12 cellular contexts compared by ENCODE assay signal in genomic region chr16:31714899-31715504, GRCh38.
DNase-seq lines count a peak whose midpoint lies in the region; ATAC-seq, FAIRE-seq and TF ChIP-seq lines count a peak whose summit lies in the region.
"Had no signal": no experiment of that assay in that cellular context is flagged by ENCODE, and none has a peak within 500 bp of the region (broad histone marks: within the 10 kb centered on the region; RNA-seq: fewer than 3 reads in every experiment).

No MANE protein-coding gene starts in this region.

- CTCF ChIA-PET in A673 (lab: Charles Lee) = no interaction called here

- peak; percentile 51 for FAIRE-seq in GM12892 (lab: Jason Lieb, UNC)
- FAIRE-seq: endometrium had no signal

- H3K4me3 ChIP-seq in BLaER1 treated with 17β-estradiol and CSF1 and Interleukin-3, amounts not matched to agents 10 nM and 100 nM = peak overlapping the region; percentile 79 to 97 (median 90); a peak in 19 of 20 replicates
- H3K4me3 ChIP-seq in lower lobe of right lung = peak overlapping the region; percentile 96
- H3K4me3 ChIP-seq in A673 (ENCODE audit: low read depth, low read length, poor library complexity, severe bottlenecking) = no peak overlapping the region

- TF ChIP-seq POLR2A in GM12892 (IDR thresholded peaks at IDR 0.05; ENCODE audit: low read depth, low read length) = no peak

- peak overlapping the region; percentile 74 to 96 (median 90) for H3K4me2 ChIP-seq in BLaER1 treated with 17β-estradiol and CSF1 and Interleukin-3, amounts not matched to agents 10 nM and 100 nM

- BruUV-seq in A673 (replicated peaks; lab: Mats Ljungman, UMichigan) = no TSS peak

- peak overlapping the region; percentile 99 for H3K4me3 Mint-ChIP-seq in activated T-helper 1 cell treated with anti-CD3 and anti-CD28 coated beads, Interleukin-12 subunit alpha, Interleukin-12 subunit beta, Interleukin-2, Interleukin-4 antibody, amounts not matched to agents 30 ng/mL and 10 ng/mL and 1 ng/mL, durations not matched to agents 14 hours and 24 hours and 36 hours

- H4K20me1 ChIP-seq in BLaER1 treated with 17β-estradiol and CSF1 and Interleukin-3, amounts not matched to agents 10 nM and 100 nM = peaks cover 0 to 25% (median 13%) of the 10 kb centered on the region in 11 experiments; a peak in 10 of 22 replicates

- H3K9me3 Mint-ChIP-seq in activated T-helper 1 cell treated with anti-CD3 and anti-CD28 coated beads, Interleukin-12 subunit alpha, Interleukin-12 subunit beta, Interleukin-2, Interleukin-4 antibody, amounts not matched to agents 30 ng/mL and 10 ng/mL and 1 ng/mL, durations not matched to agents 14 hours and 24 hours and 36 hours = peaks cover 12% of the 10 kb centered on the region

- intact Hi-C loops in activated T-helper 1 cell treated with anti-CD3 and anti-CD28 coated beads, Interleukin-12 subunit alpha, Interleukin-12 subunit beta, Interleukin-2, Interleukin-4 antibody, amounts not matched to agents 30 ng/mL and 10 ng/mL and 1 ng/mL, durations not matched to agents 14 hours and 24 hours and 36 hours (cut with micrococcal nuclease) = no loop called here
- intact Hi-C loops in lower lobe of right lung (cut with DNase I) (no loop called here), A673 (cut with micrococcal nuclease; ENCODE audit: unreplicated experiment) (loop anchor here (10.0 kb wide), 1 partner anchor 150 kb away; no protein-coding TSS in a partner anchor)

- peak overlapping the region; percentile 80 for H3K27ac Mint-ChIP-seq in activated T-helper 1 cell treated with anti-CD3 and anti-CD28 coated beads, Interleukin-12 subunit alpha, Interleukin-12 subunit beta, Interleukin-2, Interleukin-4 antibody, amounts not matched to agents 30 ng/mL and 10 ng/mL and 1 ng/mL, durations not matched to agents 14 hours and 24 hours and 36 hours

- H3K27me3 Mint-ChIP-seq in activated T-helper 1 cell treated with anti-CD3 and anti-CD28 coated beads, Interleukin-12 subunit alpha, Interleukin-12 subunit beta, Interleukin-2, Interleukin-4 antibody, amounts not matched to agents 30 ng/mL and 10 ng/mL and 1 ng/mL, durations not matched to agents 14 hours and 24 hours and 36 hours (ENCODE audit: insufficient read depth) = no peaks in the 10 kb centered on the region

- H3K27ac ChIP-seq in BLaER1 treated with 17β-estradiol and CSF1 and Interleukin-3, amounts not matched to agents 10 nM and 100 nM = peak overlapping the region in 7 of 11 experiments; percentile 97 to 99 (median 98); a peak in 13 of 22 replicates
- H3K27ac ChIP-seq in lower lobe of right lung = no peak overlapping the region
- no peak overlapping the region for H3K27ac ChIP-seq in A673 (ENCODE audit: low read depth, low read length, poor library complexity, severe bottlenecking)

- no peak for ATAC-seq in lower lobe of right lung
- ATAC-seq in GM21360 (IDR thresholded peaks at IDR 0.05; ENCODE audit: unreplicated experiment) = no peak
- ATAC-seq in HG02798 (IDR thresholded peaks at IDR 0.05; ENCODE audit: poor library complexity, unreplicated experiment) = no peak
- ATAC-seq: left ventricle myocardium superior had no signal

- H3K9me3 ChIP-seq in BLaER1 treated with 17β-estradiol and CSF1 and Interleukin-3, amounts not matched to agents 10 nM and 100 nM (replicated peaks in 1 of 11) = peaks cover 45 to 60% (median 47%) of the 10 kb centered on the region in 11 experiments
- H3K9me3 ChIP-seq in lower lobe of right lung (no peaks in the 10 kb centered on the region), A673 (ENCODE audit: low read depth, low read length, poor library complexity, severe bottlenecking) (no peaks in the 10 kb centered on the region)

- H3K27me3 ChIP-seq in BLaER1 treated with 17β-estradiol and CSF1 and Interleukin-3, amounts not matched to agents 10 nM and 100 nM = no peaks in the 10 kb centered on the region
- H3K27me3 ChIP-seq in lower lobe of right lung (ENCODE audit: low read depth) (no peaks in the 10 kb centered on the region), A673 (replicated peaks; ENCODE audit: insufficient read depth, low read depth, low read length, poor library complexity) (no peaks in the 10 kb centered on the region)

- peaks cover 48% of the 10 kb centered on the region for H3K36me3 Mint-ChIP-seq in activated T-helper 1 cell treated with anti-CD3 and anti-CD28 coated beads, Interleukin-12 subunit alpha, Interleukin-12 subunit beta, Interleukin-2, Interleukin-4 antibody, amounts not matched to agents 30 ng/mL and 10 ng/mL and 1 ng/mL, durations not matched to agents 14 hours and 24 hours and 36 hours (ENCODE audit: low read depth)

- peaks cover 22 to 25% (median 24%) of the 10 kb centered on the region in 10 experiments for H3K4me1 ChIP-seq in BLaER1 treated with 17β-estradiol and CSF1 and Interleukin-3, amounts not matched to agents 10 nM and 100 nM
- peaks cover 25% of the 10 kb centered on the region for H3K4me1 ChIP-seq in lower lobe of right lung
- no peaks in the 10 kb centered on the region for H3K4me1 ChIP-seq in A673 (ENCODE audit: insufficient read depth, low read length, poor library complexity, severe bottlenecking)

- peaks cover 29% of the 10 kb centered on the region for H3K4me1 Mint-ChIP-seq in activated T-helper 1 cell treated with anti-CD3 and anti-CD28 coated beads, Interleukin-12 subunit alpha, Interleukin-12 subunit beta, Interleukin-2, Interleukin-4 antibody, amounts not matched to agents 30 ng/mL and 10 ng/mL and 1 ng/mL, durations not matched to agents 14 hours and 24 hours and 36 hours (ENCODE audit: low read depth)

- POLR2A ChIA-PET in A673 (lab: Charles Lee; ENCODE audit: low non-redundant PET) = no interaction called here

- DNase-seq in GM12892 (ENCODE audit: insufficient read length) (no peak), lower lobe of right lung (no peak), NCI-H446 (lab: John Stamatoyannopoulos, UW) (no peak), A673 (ENCODE audit: low spot score) (no peak)
- no peak for DNase-seq in activated T-helper 1 cell treated with anti-CD3 and anti-CD28 coated beads, Interleukin-12 subunit alpha, Interleukin-12 subunit beta, Interleukin-2, Interleukin-4 antibody, amounts not matched to agents 30 ng/mL and 10 ng/mL and 1 ng/mL, durations not matched to agents 14 hours and 24 hours and 36 hours (ENCODE audit: low spot score)
- DNase-seq: left ventricle myocardium superior; NK-92 treated with Interleukin-12 subunit alpha and Interleukin-12 subunit beta, amount 100 ng/mL, for 24 hours; stimulated activated CD4-positive, alpha-beta T cell treated with anti-CD3 and anti-CD28 coated beads, Interleukin-2, amount 100 ng/mL, for 24 hours had no signal

- peaks cover 43 to 56% (median 47%) of the 10 kb centered on the region in 11 experiments for H3K36me3 ChIP-seq in BLaER1 treated with 17β-estradiol and CSF1 and Interleukin-3, amounts not matched to agents 10 nM and 100 nM
- peaks cover 9% of the 10 kb centered on the region for H3K36me3 ChIP-seq in lower lobe of right lung
- H3K36me3 ChIP-seq in A673 (ENCODE audit: insufficient read depth, low read length, poor library complexity, severe bottlenecking) = no peaks in the 10 kb centered on the region

- no peak for TF ChIP-seq CTCF in lower lobe of right lung (IDR thresholded peaks at IDR 0.05)
- TF ChIP-seq CTCF in A673 (conservative IDR thresholded peaks at IDR 0.05; ENCODE audit: low read depth, low read length) = no peak; the same call in 1 of the 2 replicates

- H3K9ac ChIP-seq in BLaER1 treated with 17β-estradiol and CSF1 and Interleukin-3, amounts not matched to agents 10 nM and 100 nM = peak overlapping the region in 10 of 11 experiments; percentile 9 to 99 (median 98); a peak in 13 of 22 replicates

Comparison
In these comparisons a context has a peak if more than half of its experiments do, and no peak if none do; other contexts are left out.
1. H3K27ac ChIP-seq: peak in BLaER1 treated with 17β-estradiol and CSF1 and Interleukin-3, amounts not matched to agents 10 nM and 100 nM (7 of 11); none in lower lobe of right lung (single experiment) and A673 (single experiment).